In genomic region chr9:127944586-127945218, GRCh38 we compare ENCODE assay signal across 15 cellular contexts. TPM values are rescaled to one million over a fixed set of nuclear protein-coding genes. Genes with fewer than 3 reads are reported as not detected.
A peak's percentile ranks its signal among the peaks of the same experiment; 100 is the strongest.
DNase-seq lines count a peak whose midpoint lies in the region; ATAC-seq, FAIRE-seq and TF ChIP-seq lines count a peak whose summit lies in the region.
"Had no signal": no experiment of that assay in that cellular context is flagged by ENCODE, and none has a peak within 500 bp of the region (broad histone marks: within the 10 kb centered on the region; RNA-seq: fewer than 3 reads in every experiment).

No MANE protein-coding gene starts in this region.

- CTCF ChIA-PET in CD8-positive, alpha-beta T cell (lab: Charles Lee), result interaction anchor here (0.8 to 22.4 kb wide), 13 partner anchors 14 to 182 kb away, joined by 3 to 678 read pairs (median 5); partner anchors contain the start of genes EEIG1, NAIF1, PIP5KL1 and SLC25A25
- CTCF ChIA-PET in Panc1 (lab: Charles Lee), result interaction anchor here (0.6 to 1.3 kb wide), 2 partner anchors 83 to 90 kb away, joined by 6 to 8 read pairs; no protein-coding TSS in a partner anchor
- CTCF ChIA-PET in HepG2 (lab: Yijun Ruan, JAX; ENCODE audit: low intra/inter-chr PET ratio, low total read pairs), result interaction anchor here (1.7 to 2.9 kb wide), 2 partner anchors 11 to 91 kb away, joined by 7 to 28 read pairs; no protein-coding TSS in a partner anchor

- intact Hi-C loops in CD8-positive, alpha-beta T cell (cut with DNase I, micrococcal nuclease), result loop anchor here (5.0 kb wide), 2 partner anchors 33 to 173 kb away; no protein-coding TSS in a partner anchor
- intact Hi-C loops in Panc1 (cut with micrococcal nuclease; ENCODE audit: unreplicated experiment) (loop anchor here (5.0 kb wide), 2 partner anchors 33 to 93 kb away; no protein-coding TSS in a partner anchor), HepG2 (cut with micrococcal nuclease; ENCODE audit: unreplicated experiment) (loop anchor here (5.0 to 10.0 kb wide), 2 partner anchors 33 to 170 kb away; no protein-coding TSS in a partner anchor)

- in situ Hi-C loops in Panc1 (cut with HindIII; ENCODE audit: low pct_unique_long_range_greater_than_20kb, low sequenced_read_pairs) (loop anchor here (25.0 kb wide), 1 partner anchor 143 kb away; no protein-coding TSS in a partner anchor), HepG2 (cut with HindIII; ENCODE audit: extremely low pct_ligation_motif_present, low pct_unique_long_range_greater_than_20kb) (no loop called here)

- WGBS in HepG2 (ENCODE audit: low lambda C conversion rate), result 95% methylated on average over 17 of the region's 38 CpGs

- no peaks in the 10 kb centered on the region for H3K27me3 Mint-ChIP-seq in CD8-positive, alpha-beta T cell (ENCODE audit: low read depth)

- no peaks in the 10 kb centered on the region for H3K9me3 ChIP-seq in CD8-positive, alpha-beta T cell (ENCODE audit: low read length)
- H3K9me3 ChIP-seq in Panc1 (ENCODE audit: control insufficient read depth, insufficient read depth, low read depth, low read length) (no peaks in the 10 kb centered on the region), HepG2 (ENCODE audit: low read length) (no peaks in the 10 kb centered on the region)
- H3K9me3 ChIP-seq: MG63, thyroid gland had no signal

- H3K4me3 Mint-ChIP-seq in CD8-positive, alpha-beta T cell, result no peak overlapping the region

- H3K9ac ChIP-seq in HepG2 (ENCODE audit: insufficient read depth, low read depth, low read length), result no peak overlapping the region

- POLR2A ChIA-PET in CD8-positive, alpha-beta T cell (lab: Charles Lee), result interaction anchor here (1.3 to 2.0 kb wide), 5 partner anchors 10 to 90 kb away, joined by 3 to 10 read pairs (median 7); no protein-coding TSS in a partner anchor
- POLR2A ChIA-PET in Panc1 (lab: Charles Lee) (no interaction called here), HepG2 (lab: Yijun Ruan, JAX) (no interaction called here)

- no peak overlapping the region for H3K4me2 ChIP-seq in HepG2 (ENCODE audit: low read depth, low read length)

- no peak for TF ChIP-seq CTCF in CD8-positive, alpha-beta T cell (IDR thresholded peaks at IDR 0.05)
- TF ChIP-seq CTCF in Panc1 (IDR thresholded peaks at IDR 0.05) (no peak), HepG2 (CRISPR knock-in tag; IDR thresholded peaks at IDR 0.05) (no peak)

- no peak for ATAC-seq in CD8-positive, alpha-beta T cell
- no peak for ATAC-seq in Panc1
- ATAC-seq in HepG2, result no peak
- ATAC-seq in HG02763 (IDR thresholded peaks at IDR 0.05; ENCODE audit: unreplicated experiment), result no peak

- peaks cover 79% of the 10 kb centered on the region for H3K36me3 ChIP-seq in CD8-positive, alpha-beta T cell (ENCODE audit: insufficient read depth, low read length)
- peaks cover 7% of the 10 kb centered on the region for H3K36me3 ChIP-seq in Panc1 (ENCODE audit: control insufficient read depth, insufficient read depth, low read length)
- H3K36me3 ChIP-seq in HepG2 (replicated peaks in 1 of 2; ENCODE audit: control insufficient read depth in 1 of 2, insufficient read depth in 2 of 2, low read length in 2 of 2), result peaks cover 21 to 58% of the 10 kb centered on the region in 2 experiments; a peak in 4 of 5 replicates

- peaks cover 36% of the 10 kb centered on the region for H3K79me2 ChIP-seq in HepG2 (ENCODE audit: insufficient read depth, low read length)

- no peak overlapping the region for H3K27ac ChIP-seq in CD8-positive, alpha-beta T cell (ENCODE audit: low read depth, low read length)
- H3K27ac ChIP-seq in Panc1 (ENCODE audit: low read length) (peak overlapping the region; percentile 17; the same call in 1 of the 2 replicates), HepG2 (ENCODE audit: extremely low read length, insufficient read depth, low read length) (no peak overlapping the region)

- peaks cover 46% of the 10 kb centered on the region for H3K4me1 ChIP-seq in CD8-positive, alpha-beta T cell (ENCODE audit: insufficient read depth, low read length)
- H3K4me1 ChIP-seq in Panc1 (ENCODE audit: control insufficient read depth, insufficient read depth, low read length) (peaks cover 84% of the 10 kb centered on the region), HepG2 (ENCODE audit: insufficient read depth, low read length) (peaks cover 59% of the 10 kb centered on the region)

- no peaks in the 10 kb centered on the region for H3K27me3 ChIP-seq in CD8-positive, alpha-beta T cell (ENCODE audit: insufficient read depth, low read length)
- H3K27me3 ChIP-seq in Panc1 (ENCODE audit: control insufficient read depth, insufficient read depth, low read length) (no peaks in the 10 kb centered on the region), HepG2 (ENCODE audit: control insufficient read depth in 1 of 2, insufficient read depth in 2 of 2, low read length in 2 of 2) (no peaks in the 10 kb centered on the region; a peak in 1 of 5 replicates)
- H3K27me3 ChIP-seq: MG63, thyroid gland had no signal

- FAIRE-seq in HepG2 (lab: Jason Lieb, UNC), result no peak
- FAIRE-seq: bronchial epithelial cell had no signal

- BruUV-seq in Panc1 (replicated peaks; lab: Mats Ljungman, UMichigan) (no TSS peak), HepG2 (replicated peaks; lab: Mats Ljungman, UMichigan) (no TSS peak)

- H4K20me1 ChIP-seq in HepG2 (ENCODE audit: insufficient read depth, low read length), result peaks cover 7% of the 10 kb centered on the region

- peaks cover 42% of the 10 kb centered on the region for H3K4me1 Mint-ChIP-seq in CD8-positive, alpha-beta T cell (ENCODE audit: low read depth)

- no peak overlapping the region for H2AFZ ChIP-seq in HepG2 (ENCODE audit: low read length)

- no peak for DNase-seq in CD8-positive, alpha-beta T cell
- DNase-seq in Panc1 (ENCODE audit: low read depth, low spot score) (no peak), HepG2 (ENCODE audit: low spot score) (no peak), islet precursor cell (no peak), NOMO-1 treated with DMSO at 0.1 percent for 48 hours (lab: John Stamatoyannopoulos, UW; ENCODE audit: unreplicated experiment) (no peak)
- DNase-seq: activated CD4-positive, alpha-beta T cell treated with anti-CD3 and anti-CD28 coated beads for 1 hour; activated CD8-positive, alpha-beta memory T cell treated with anti-CD3 and anti-CD28 coated beads, Interleukin-2, amount 50 U/mL, for 48 hours; AML-193; HCEC 1CT; MG63; OCI-M1; thyroid gland had no signal

- H3K36me3 Mint-ChIP-seq in CD8-positive, alpha-beta T cell, result peaks cover 88% of the 10 kb centered on the region
- H3K36me3 Mint-ChIP-seq: activated naive CD4-positive, alpha-beta T cell treated with anti-CD3 and anti-CD28 coated beads, Interleukin-2, amount 50 U/mL, for 72 hours had no signal

- H3K4me3 ChIP-seq in CD8-positive, alpha-beta T cell (ENCODE audit: low read depth, low read length), result no peak overlapping the region
- no peak overlapping the region for H3K4me3 ChIP-seq in Panc1 (ENCODE audit: low read depth in 2 of 2, low read length in 2 of 2)
- no peak overlapping the region for H3K4me3 ChIP-seq in HepG2 (replicated peaks in 1 of 3; ENCODE audit: insufficient read depth in 1 of 3, low read depth in 2 of 3, low read length in 3 of 3)
- H3K4me3 ChIP-seq: MG63, thyroid gland had no signal

- TF ChIP-seq EP300 in HepG2 (IDR thresholded peaks at IDR 0.05; ENCODE audit: low read depth in 2 of 2, low read length in 2 of 2), result no peak
- TF ChIP-seq EP300 in HepG2 (CRISPR knock-in tag; IDR thresholded peaks at IDR 0.05; ENCODE audit: borderline replicate concordance), result no peak

- no peak for TF ChIP-seq RAD21 in HepG2 (CRISPR knock-in tag; IDR thresholded peaks at IDR 0.05)

- peak overlapping the region; percentile 64 for H3K27ac Mint-ChIP-seq in CD8-positive, alpha-beta T cell

- H3K9me3 Mint-ChIP-seq in CD8-positive, alpha-beta T cell, result no peaks in the 10 kb centered on the region
- H3K9me3 Mint-ChIP-seq: activated naive CD4-positive, alpha-beta T cell treated with anti-CD3 and anti-CD28 coated beads, Interleukin-2, amount 50 U/mL, for 72 hours had no signal

- TF ChIP-seq POLR2A in HepG2 (IDR thresholded peaks at IDR 0.05; ENCODE audit: insufficient read depth in 1 of 2, low read depth in 2 of 2, low read length in 2 of 2), result no peak

RNA-seq across cellular contexts. Expression of gene DPM2, which starts 7.0 kb away (rescaled TPM):
- 10 to 100 TPM; 40.2 to 42.7 TPM for total RNA-seq in CD8-positive, alpha-beta T cell
- 58.7 TPM for total RNA-seq in Panc1 (2021; ENCODE audit: unreplicated experiment)
- 51.1 TPM for polyA plus RNA-seq in Panc1 (2012; ENCODE audit: insufficient read length)
- 17.5 and 24.8 TPM in 2 replicates for total RNA-seq in HepG2 (2016; rRNA removed; fragmentation: Illumina TruSeq; extraction: Trizol)
- total RNA-seq in HepG2 (2016; cell fraction: cytosol; rRNA removed; fragmentation: Illumina TruSeq; extraction: Trizol; ENCODE audit: low read depth), result 20.0 and 27.3 TPM in 2 replicates
- total RNA-seq in HepG2 (2016; cell fraction: insoluble cytoplasmic fraction; rRNA removed; fragmentation: Illumina TruSeq; extraction: Trizol), result 14.9 and 23.0 TPM in 2 replicates
- 31.4 and 35.9 TPM in 2 replicates for total RNA-seq in HepG2 (2016; cell fraction: membrane; rRNA removed; fragmentation: Illumina TruSeq; extraction: Trizol)
- 18.6 and 22.0 TPM in 2 replicates for total RNA-seq in HepG2 (2016; cell fraction: nucleus; rRNA removed; fragmentation: Illumina TruSeq; extraction: Trizol)
- 35.3 and 38.6 TPM in 2 replicates for polyA plus RNA-seq in HepG2 (2011; rRNA removed)
- 30.5 and 35.2 TPM in 2 replicates for polyA plus RNA-seq in HepG2 (2011; cell fraction: cytosol; rRNA removed)
- 36.6 and 37.4 TPM in 2 replicates for polyA plus RNA-seq in HepG2 (2011; cell fraction: nucleus; rRNA removed)
- 21.4 and 25.3 TPM in 2 replicates for polyA plus RNA-seq in HepG2 (2012)
- 32.5 and 40.9 TPM in 2 replicates for polyA plus RNA-seq in HepG2 (2016; cell fraction: cytosol; fragmentation: Illumina TruSeq; extraction: Trizol; ENCODE audit: low read depth)
- polyA plus RNA-seq in HepG2 (2016; cell fraction: insoluble cytoplasmic fraction; fragmentation: Illumina TruSeq; extraction: Trizol; ENCODE audit: low read depth), result 30.7 and 34.8 TPM in 2 replicates
- polyA plus RNA-seq in HepG2 (2016; cell fraction: membrane; fragmentation: Illumina TruSeq; extraction: Trizol; ENCODE audit: low read depth), result 49.8 and 53.8 TPM in 2 replicates
- 49.9 and 52.5 TPM in 2 replicates for polyA plus RNA-seq in HepG2 (2016; cell fraction: nucleus; fragmentation: Illumina TruSeq; extraction: Trizol; ENCODE audit: insufficient read depth, low read depth)
- 68.5 and 193 TPM in 2 replicates for polyA minus RNA-seq in HepG2 (2011; rRNA and poly(A)+ RNA removed; ENCODE audit: low replicate concordance)
- polyA minus RNA-seq in HepG2 (2011; cell fraction: cytosol; rRNA and poly(A)+ RNA removed), result 12.9 and 15.4 TPM in 2 replicates
- 34.8 and 35.4 TPM in 2 replicates for polyA minus RNA-seq in HepG2 (2011; cell fraction: nucleus; rRNA and poly(A)+ RNA removed)

RNA-seq across cellular contexts. Expression of gene PIP5KL1, which starts 14.1 kb away (rescaled TPM):
- 1 to 10 TPM; 5.1 to 7.4 TPM for total RNA-seq in CD8-positive, alpha-beta T cell
- total RNA-seq in Panc1 (2021; ENCODE audit: unreplicated experiment), result 7.8 TPM
- 10.9 TPM for polyA plus RNA-seq in Panc1 (2012; ENCODE audit: insufficient read length)
- total RNA-seq in HepG2 (2016; rRNA removed; fragmentation: Illumina TruSeq; extraction: Trizol), result 0.20 TPM in 1 of 2 replicates, not detected in the other
- total RNA-seq in HepG2 (2016; cell fraction: cytosol; rRNA removed; fragmentation: Illumina TruSeq; extraction: Trizol; ENCODE audit: low read depth), result 0.51 TPM in 1 of 2 replicates, not detected in the other
- total RNA-seq in HepG2 (2016; cell fraction: insoluble cytoplasmic fraction; rRNA removed; fragmentation: Illumina TruSeq; extraction: Trizol), result 0.15 TPM in 1 of 2 replicates, not detected in the other
- not detected in 2 replicates for total RNA-seq in HepG2 (2016; cell fraction: membrane; rRNA removed; fragmentation: Illumina TruSeq; extraction: Trizol)
- 0.56 TPM in 1 of 2 replicates, not detected in the other for total RNA-seq in HepG2 (2016; cell fraction: nucleus; rRNA removed; fragmentation: Illumina TruSeq; extraction: Trizol)
- 0.44 and 0.49 TPM in 2 replicates for polyA plus RNA-seq in HepG2 (2011; rRNA removed)
- polyA plus RNA-seq in HepG2 (2011; cell fraction: cytosol; rRNA removed), result 0.17 and 0.32 TPM in 2 replicates
- 5.3 and 9.9 TPM in 2 replicates for polyA plus RNA-seq in HepG2 (2011; cell fraction: nucleus; rRNA removed)
- polyA plus RNA-seq in HepG2 (2012), result 0.32 and 0.67 TPM in 2 replicates
- polyA plus RNA-seq in HepG2 (2016; cell fraction: cytosol; fragmentation: Illumina TruSeq; extraction: Trizol; ENCODE audit: low read depth), result 0.24 TPM in 1 of 2 replicates, not detected in the other
- polyA plus RNA-seq in HepG2 (2016; cell fraction: insoluble cytoplasmic fraction; fragmentation: Illumina TruSeq; extraction: Trizol; ENCODE audit: low read depth), result not detected in 2 replicates
- polyA plus RNA-seq in HepG2 (2016; cell fraction: membrane; fragmentation: Illumina TruSeq; extraction: Trizol; ENCODE audit: low read depth), result not detected in 2 replicates
- polyA plus RNA-seq in HepG2 (2016; cell fraction: nucleus; fragmentation: Illumina TruSeq; extraction: Trizol; ENCODE audit: insufficient read depth, low read depth), result 1.1 TPM in 1 of 2 replicates, not detected in the other
- polyA minus RNA-seq in HepG2 (2011; rRNA and poly(A)+ RNA removed; ENCODE audit: low replicate concordance), result 0.72 and 1.4 TPM in 2 replicates
- polyA minus RNA-seq in HepG2 (2011; cell fraction: cytosol; rRNA and poly(A)+ RNA removed), result 0.88 TPM in 1 of 2 replicates, not detected in the other
- 1.3 and 2.2 TPM in 2 replicates for polyA minus RNA-seq in HepG2 (2011; cell fraction: nucleus; rRNA and poly(A)+ RNA removed)

RNA-seq across cellular contexts. Expression of gene ST6GALNAC4, which starts 27.9 kb away (rescaled TPM):
- 10 to 100 TPM; 40.0 to 47.6 TPM for total RNA-seq in CD8-positive, alpha-beta T cell
- 38.0 TPM for total RNA-seq in Panc1 (2021; ENCODE audit: unreplicated experiment)
- polyA plus RNA-seq in Panc1 (2012; ENCODE audit: insufficient read length), result 69.5 TPM
- 14.8 and 18.8 TPM in 2 replicates for total RNA-seq in HepG2 (2016; rRNA removed; fragmentation: Illumina TruSeq; extraction: Trizol)
- total RNA-seq in HepG2 (2016; cell fraction: cytosol; rRNA removed; fragmentation: Illumina TruSeq; extraction: Trizol; ENCODE audit: low read depth), result 35.6 and 43.0 TPM in 2 replicates
- total RNA-seq in HepG2 (2016; cell fraction: insoluble cytoplasmic fraction; rRNA removed; fragmentation: Illumina TruSeq; extraction: Trizol), result 13.0 and 19.7 TPM in 2 replicates
- 47.7 and 65.6 TPM in 2 replicates for total RNA-seq in HepG2 (2016; cell fraction: membrane; rRNA removed; fragmentation: Illumina TruSeq; extraction: Trizol)
- 12.8 and 17.5 TPM in 2 replicates for total RNA-seq in HepG2 (2016; cell fraction: nucleus; rRNA removed; fragmentation: Illumina TruSeq; extraction: Trizol)
- 27.7 and 36.4 TPM in 2 replicates for polyA plus RNA-seq in HepG2 (2011; rRNA removed)
- polyA plus RNA-seq in HepG2 (2011; cell fraction: cytosol; rRNA removed), result 26.2 and 47.9 TPM in 2 replicates
- polyA plus RNA-seq in HepG2 (2011; cell fraction: nucleus; rRNA removed), result 41.2 and 43.3 TPM in 2 replicates
- 14.8 and 21.6 TPM in 2 replicates for polyA plus RNA-seq in HepG2 (2012)
- polyA plus RNA-seq in HepG2 (2016; cell fraction: cytosol; fragmentation: Illumina TruSeq; extraction: Trizol; ENCODE audit: low read depth), result 55.5 and 75.3 TPM in 2 replicates
- polyA plus RNA-seq in HepG2 (2016; cell fraction: insoluble cytoplasmic fraction; fragmentation: Illumina TruSeq; extraction: Trizol; ENCODE audit: low read depth), result 20.6 and 23.9 TPM in 2 replicates
- 69.4 and 78.8 TPM in 2 replicates for polyA plus RNA-seq in HepG2 (2016; cell fraction: membrane; fragmentation: Illumina TruSeq; extraction: Trizol; ENCODE audit: low read depth)
- 25.2 and 32.3 TPM in 2 replicates for polyA plus RNA-seq in HepG2 (2016; cell fraction: nucleus; fragmentation: Illumina TruSeq; extraction: Trizol; ENCODE audit: insufficient read depth, low read depth)
- polyA minus RNA-seq in HepG2 (2011; rRNA and poly(A)+ RNA removed; ENCODE audit: low replicate concordance), result 74.4 and 118 TPM in 2 replicates
- polyA minus RNA-seq in HepG2 (2011; cell fraction: cytosol; rRNA and poly(A)+ RNA removed), result 40.0 and 42.1 TPM in 2 replicates
- 15.6 and 17.8 TPM in 2 replicates for polyA minus RNA-seq in HepG2 (2011; cell fraction: nucleus; rRNA and poly(A)+ RNA removed)

RNA-seq across cellular contexts. Expression of gene EEIG1, which starts 36.1 kb away (rescaled TPM):
- 100 to 1,000 TPM; 359 to 378 TPM for total RNA-seq in CD8-positive, alpha-beta T cell
- total RNA-seq in Panc1 (2021; ENCODE audit: unreplicated experiment) (361 TPM), HepG2 (2016; rRNA removed; fragmentation: Illumina TruSeq; extraction: Trizol) (16.1 and 16.6 TPM in 2 replicates)
- 215 TPM for polyA plus RNA-seq in Panc1 (2012; ENCODE audit: insufficient read length)
- 10.4 and 11.3 TPM in 2 replicates for total RNA-seq in HepG2 (2016; cell fraction: cytosol; rRNA removed; fragmentation: Illumina TruSeq; extraction: Trizol; ENCODE audit: low read depth)
- total RNA-seq in HepG2 (2016; cell fraction: insoluble cytoplasmic fraction; rRNA removed; fragmentation: Illumina TruSeq; extraction: Trizol), result 12.3 and 17.2 TPM in 2 replicates
- 21.5 and 21.9 TPM in 2 replicates for total RNA-seq in HepG2 (2016; cell fraction: membrane; rRNA removed; fragmentation: Illumina TruSeq; extraction: Trizol)
- 20.0 and 24.0 TPM in 2 replicates for total RNA-seq in HepG2 (2016; cell fraction: nucleus; rRNA removed; fragmentation: Illumina TruSeq; extraction: Trizol)
- polyA plus RNA-seq in HepG2 (2011; rRNA removed), result 25.2 and 30.1 TPM in 2 replicates
- polyA plus RNA-seq in HepG2 (2011; cell fraction: cytosol; rRNA removed), result 19.7 and 22.7 TPM in 2 replicates
- 108 and 126 TPM in 2 replicates for polyA plus RNA-seq in HepG2 (2011; cell fraction: nucleus; rRNA removed)
- polyA plus RNA-seq in HepG2 (2012), result 22.5 and 36.8 TPM in 2 replicates
- polyA plus RNA-seq in HepG2 (2016; cell fraction: cytosol; fragmentation: Illumina TruSeq; extraction: Trizol; ENCODE audit: low read depth), result 3.8 and 4.2 TPM in 2 replicates
- polyA plus RNA-seq in HepG2 (2016; cell fraction: insoluble cytoplasmic fraction; fragmentation: Illumina TruSeq; extraction: Trizol; ENCODE audit: low read depth), result 24.1 and 30.7 TPM in 2 replicates
- 16.7 and 17.4 TPM in 2 replicates for polyA plus RNA-seq in HepG2 (2016; cell fraction: membrane; fragmentation: Illumina TruSeq; extraction: Trizol; ENCODE audit: low read depth)
- 72.4 and 76.1 TPM in 2 replicates for polyA plus RNA-seq in HepG2 (2016; cell fraction: nucleus; fragmentation: Illumina TruSeq; extraction: Trizol; ENCODE audit: insufficient read depth, low read depth)
- polyA minus RNA-seq in HepG2 (2011; rRNA and poly(A)+ RNA removed; ENCODE audit: low replicate concordance), result 25.3 and 40.6 TPM in 2 replicates
- polyA minus RNA-seq in HepG2 (2011; cell fraction: cytosol; rRNA and poly(A)+ RNA removed), result 8.3 and 11.4 TPM in 2 replicates
- polyA minus RNA-seq in HepG2 (2011; cell fraction: nucleus; rRNA and poly(A)+ RNA removed), result 25.0 and 25.4 TPM in 2 replicates

RNA-seq across cellular contexts. Expression of gene ST6GALNAC6, which starts 45.3 kb away (rescaled TPM):
- 10 to 100 TPM; 49.8 to 56.1 TPM for total RNA-seq in CD8-positive, alpha-beta T cell
- 50.2 TPM for total RNA-seq in Panc1 (2021; ENCODE audit: unreplicated experiment)
- polyA plus RNA-seq in Panc1 (2012; ENCODE audit: insufficient read length), result 98.1 TPM
- total RNA-seq in HepG2 (2016; rRNA removed; fragmentation: Illumina TruSeq; extraction: Trizol), result 16.7 and 18.5 TPM in 2 replicates
- total RNA-seq in HepG2 (2016; cell fraction: cytosol; rRNA removed; fragmentation: Illumina TruSeq; extraction: Trizol; ENCODE audit: low read depth), result 13.5 and 13.9 TPM in 2 replicates
- total RNA-seq in HepG2 (2016; cell fraction: insoluble cytoplasmic fraction; rRNA removed; fragmentation: Illumina TruSeq; extraction: Trizol), result 11.7 and 18.2 TPM in 2 replicates
- 42.0 and 46.1 TPM in 2 replicates for total RNA-seq in HepG2 (2016; cell fraction: membrane; rRNA removed; fragmentation: Illumina TruSeq; extraction: Trizol)
- 13.4 and 15.1 TPM in 2 replicates for total RNA-seq in HepG2 (2016; cell fraction: nucleus; rRNA removed; fragmentation: Illumina TruSeq; extraction: Trizol)
- polyA plus RNA-seq in HepG2 (2011; rRNA removed), result 65.4 and 103 TPM in 2 replicates
- 63.0 and 69.3 TPM in 2 replicates for polyA plus RNA-seq in HepG2 (2011; cell fraction: cytosol; rRNA removed)
- polyA plus RNA-seq in HepG2 (2011; cell fraction: nucleus; rRNA removed), result 134 and 138 TPM in 2 replicates
- polyA plus RNA-seq in HepG2 (2012), result 36.1 and 53.0 TPM in 2 replicates
- polyA plus RNA-seq in HepG2 (2016; cell fraction: cytosol; fragmentation: Illumina TruSeq; extraction: Trizol; ENCODE audit: low read depth), result 33.4 and 37.1 TPM in 2 replicates
- polyA plus RNA-seq in HepG2 (2016; cell fraction: insoluble cytoplasmic fraction; fragmentation: Illumina TruSeq; extraction: Trizol; ENCODE audit: low read depth), result 18.0 and 19.3 TPM in 2 replicates
- polyA plus RNA-seq in HepG2 (2016; cell fraction: membrane; fragmentation: Illumina TruSeq; extraction: Trizol; ENCODE audit: low read depth), result 54.8 and 59.0 TPM in 2 replicates
- polyA plus RNA-seq in HepG2 (2016; cell fraction: nucleus; fragmentation: Illumina TruSeq; extraction: Trizol; ENCODE audit: insufficient read depth, low read depth), result 32.9 and 35.5 TPM in 2 replicates
- polyA minus RNA-seq in HepG2 (2011; rRNA and poly(A)+ RNA removed; ENCODE audit: low replicate concordance), result 41.6 and 91.9 TPM in 2 replicates
- 15.4 and 21.1 TPM in 2 replicates for polyA minus RNA-seq in HepG2 (2011; cell fraction: cytosol; rRNA and poly(A)+ RNA removed)
- polyA minus RNA-seq in HepG2 (2011; cell fraction: nucleus; rRNA and poly(A)+ RNA removed), result 22.4 and 22.6 TPM in 2 replicates
